11 cellular contexts compared by ENCODE assay signal in genomic region chr4:103204114-103204513, GRCh38. TPM values are rescaled to one million over a fixed set of nuclear protein-coding genes. Genes with fewer than 3 reads are reported as not detected.
A peak's percentile ranks its signal among the peaks of the same experiment; 100 is the strongest.
DNase-seq lines count a peak whose midpoint lies in the region; ATAC-seq, FAIRE-seq and TF ChIP-seq lines count a peak whose summit lies in the region.
"Had no signal": no experiment of that assay in that cellular context is flagged by ENCODE, and none has a peak within 500 bp of the region (broad histone marks: within the 10 kb centered on the region; RNA-seq: fewer than 3 reads in every experiment).

No MANE protein-coding gene starts in this region.

- no peak for FAIRE-seq in H54 (lab: Jason Lieb, UNC)

- ATAC-seq in HG02973 (IDR thresholded peaks at IDR 0.05; ENCODE audit: unreplicated experiment), result no peak

- no peaks in the 10 kb centered on the region for H3K36me3 ChIP-seq in cardiac muscle cell
- H3K36me3 ChIP-seq in right atrium auricular region, result no peaks in the 10 kb centered on the region
- no peaks in the 10 kb centered on the region for H3K36me3 ChIP-seq in OCI-LY1 (ENCODE audit: insufficient read depth, low read length)
- no peaks in the 10 kb centered on the region for H3K36me3 ChIP-seq in fibroblast of lung (ENCODE audit: control insufficient read depth, insufficient read depth, low read length)
- H3K36me3 ChIP-seq: HAP-1 had no signal

- H4K20me1 ChIP-seq in OCI-LY1 (ENCODE audit: insufficient read depth, low read length) (no peaks in the 10 kb centered on the region), fibroblast of lung (ENCODE audit: control insufficient read depth, extremely low read depth, insufficient read depth, low read length) (no peaks in the 10 kb centered on the region)

- DNase-seq in cardiac muscle cell (ENCODE audit: low read depth in 1 of 2, low spot score in 1 of 2) (peak; percentile 7 to 25), right atrium auricular region (ENCODE audit: low spot score) (no peak), fibroblast of lung (ENCODE audit: low read depth in 2 of 2) (peak in 1 of 2 donors; percentile 28), GM19240 (ENCODE audit: insufficient read length, low spot score) (no peak), cortex of kidney (lab: John Stamatoyannopoulos, UW) (no peak), H54 (ENCODE audit: insufficient read length, low spot score) (no peak)
- DNase-seq: activated CD4-positive, alpha-beta T cell treated with anti-CD3 and anti-CD28 coated beads, Interleukin-2, amount 50 U/mL, for 1 hour; cerebellar nuclear complex had no signal

- H3F3A ChIP-seq in OCI-LY1 (ENCODE audit: insufficient read depth, low read length), result no peaks in the 10 kb centered on the region

- no peak overlapping the region for H3K4me3 ChIP-seq in cardiac muscle cell
- H3K4me3 ChIP-seq in right atrium auricular region, result no peak overlapping the region
- H3K4me3 ChIP-seq in OCI-LY1 (ENCODE audit: low read depth, low read length, poor library complexity, severe bottlenecking), result no peak overlapping the region
- H3K4me3 ChIP-seq in fibroblast of lung (replicated peaks in 1 of 4; ENCODE audit: control extremely low read depth in 1 of 4, insufficient read depth in 1 of 4, low read depth in 3 of 4, low read length in 4 of 4), result no peak overlapping the region
- H3K4me3 ChIP-seq: HAP-1 had no signal

- H3K79me2 ChIP-seq in OCI-LY1 (ENCODE audit: insufficient read depth, low read length), result no peaks in the 10 kb centered on the region
- no peaks in the 10 kb centered on the region for H3K79me2 ChIP-seq in fibroblast of lung (ENCODE audit: control insufficient read depth, insufficient read depth, low read length)

- H3K27ac ChIP-seq in cardiac muscle cell, result no peak overlapping the region
- H3K27ac ChIP-seq in right atrium auricular region, result no peak overlapping the region
- H3K27ac ChIP-seq in OCI-LY1 (ENCODE audit: low read depth, low read length, poor library complexity, severe bottlenecking), result no peak overlapping the region
- H3K27ac ChIP-seq in fibroblast of lung (ENCODE audit: insufficient read depth, low read length), result no peak overlapping the region

- TF ChIP-seq CTCF in cardiac muscle cell (IDR thresholded peaks at IDR 0.05; ENCODE audit: low read depth, low read length), result peak; percentile 42
- no peak for TF ChIP-seq CTCF in right atrium auricular region (IDR thresholded peaks at IDR 0.05)
- TF ChIP-seq CTCF in OCI-LY1 (IDR thresholded peaks at IDR 0.05; ENCODE audit: low read length), result peak; percentile 30; the same call in 1 of the 2 replicates
- peak; percentile 24 to 42 for TF ChIP-seq CTCF in fibroblast of lung (conservative IDR thresholded peaks at IDR 0.05 in 1 of 2, IDR thresholded peaks at IDR 0.05 in 1 of 2; ENCODE audit: low read depth in 1 of 2, low read length in 2 of 2)

- no peak for TF ChIP-seq POLR2A in H54 (IDR thresholded peaks at IDR 0.05; ENCODE audit: low read depth, low read length)

- H3K9me2 ChIP-seq in OCI-LY1 (ENCODE audit: low read depth, low read length), result no peaks in the 10 kb centered on the region

- H2AFZ ChIP-seq in OCI-LY1 (ENCODE audit: low read length) (no peak overlapping the region), fibroblast of lung (ENCODE audit: low read length) (no peak overlapping the region)

- no peak overlapping the region for H3K9ac ChIP-seq in OCI-LY1 (ENCODE audit: low read length)
- no peak overlapping the region for H3K9ac ChIP-seq in fibroblast of lung (ENCODE audit: insufficient read depth, low read length)

- H3K4me1 ChIP-seq in cardiac muscle cell (ENCODE audit: low read depth) (no peaks in the 10 kb centered on the region), right atrium auricular region (no peaks in the 10 kb centered on the region), OCI-LY1 (ENCODE audit: insufficient read depth, low read length, severe bottlenecking) (no peaks in the 10 kb centered on the region), fibroblast of lung (ENCODE audit: control insufficient read depth, extremely low read depth, insufficient read depth, low read length) (no peaks in the 10 kb centered on the region)
- H3K4me1 ChIP-seq: HAP-1 had no signal

- H3K4me2 ChIP-seq in OCI-LY1 (ENCODE audit: low read length) (no peak overlapping the region), fibroblast of lung (ENCODE audit: extremely low read depth, insufficient read depth, low read length) (no peak overlapping the region)

- H3K27me3 ChIP-seq in cardiac muscle cell, result no peaks in the 10 kb centered on the region
- no peaks in the 10 kb centered on the region for H3K27me3 ChIP-seq in right atrium auricular region
- H3K27me3 ChIP-seq in OCI-LY1 (ENCODE audit: insufficient read depth, low read length), result no peaks in the 10 kb centered on the region
- no peaks in the 10 kb centered on the region for H3K27me3 ChIP-seq in fibroblast of lung (ENCODE audit: control insufficient read depth, insufficient read depth, low read length)

- H3K9me3 ChIP-seq in cardiac muscle cell (ENCODE audit: low read depth), result no peaks in the 10 kb centered on the region
- H3K9me3 ChIP-seq in right atrium auricular region, result no peaks in the 10 kb centered on the region
- H3K9me3 ChIP-seq in OCI-LY1 (ENCODE audit: low read length), result no peaks in the 10 kb centered on the region
- H3K9me3 ChIP-seq in fibroblast of lung (ENCODE audit: control insufficient read depth, insufficient read depth, low read depth, low read length), result no peaks in the 10 kb centered on the region
- H3K9me3 ChIP-seq: HAP-1 had no signal

RNA-seq across cellular contexts. Expression of gene CENPE, which starts 6.0 kb away (rescaled TPM):
- total RNA-seq in cardiac muscle cell (1.1 and 16.4 TPM in 2 replicates), right atrium auricular region (1 to 10 TPM in 1 of 2 donors, under 1 TPM in 1; 0.16 to 3.0 TPM), fibroblast of lung (1.5 and 8.6 TPM in 2 replicates)
- polyA plus RNA-seq in cardiac muscle cell (3.5 and 19.2 TPM in 2 replicates), fibroblast of lung (4.1 and 10.1 TPM in 2 replicates)
- polyA plus RNA-seq in fibroblast of lung (2012), result 4.2 and 8.3 TPM in 2 replicates
- 0.04 TPM in 2 replicates for polyA minus RNA-seq in fibroblast of lung (ENCODE audit: low replicate concordance)

Comparison
In these comparisons a context has a peak if more than half of its experiments do, and no peak if none do; other contexts are left out.
1. DNase-seq: peak in cardiac muscle cell (2 of 2); none in right atrium auricular region (single experiment), GM19240 (single experiment), cortex of kidney (single experiment) and H54 (single experiment).
2. CTCF ChIP-seq: peak in cardiac muscle cell (single experiment), OCI-LY1 (single experiment) and fibroblast of lung (2 of 2); none in right atrium auricular region (0 of 2).